ENCODE assay signal across 1 cellular context in the genomic region with DNA sequence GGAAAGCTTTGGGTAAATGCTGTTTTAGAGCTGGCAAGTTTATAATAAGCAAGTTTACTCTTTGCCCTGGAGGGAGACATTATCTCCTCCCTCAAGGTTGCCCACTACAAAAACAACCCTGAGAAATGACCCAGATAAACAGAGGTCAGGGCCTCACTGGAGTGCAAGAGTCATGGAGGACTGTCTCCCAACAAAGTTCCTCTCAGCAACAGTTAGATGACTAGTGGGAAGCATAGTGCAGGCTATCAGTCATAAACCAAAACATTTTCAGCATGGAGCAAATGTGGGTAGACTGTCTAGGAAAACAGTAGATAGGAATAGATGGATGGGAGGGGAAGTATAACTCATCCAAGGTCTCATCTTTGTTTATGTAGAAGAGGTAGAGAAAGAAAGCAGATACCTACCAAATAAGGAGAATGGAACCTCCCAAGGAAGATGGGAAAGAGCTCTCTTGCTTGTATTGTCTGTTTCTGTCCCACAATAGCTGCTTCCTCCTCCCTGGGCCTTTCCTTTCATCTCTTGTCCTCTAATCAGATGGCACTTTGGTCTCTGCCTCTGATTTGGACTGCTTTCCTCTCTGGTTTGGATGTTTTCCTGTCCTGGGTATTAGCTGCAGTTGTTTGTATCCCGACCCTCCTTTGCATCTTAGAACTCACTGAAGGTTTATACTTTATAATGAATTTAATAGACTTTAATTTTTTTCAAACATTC.
TF ChIP-seq lines count a peak whose summit lies in the region.

No MANE protein-coding gene starts in this region.

TF ChIP-seq in HepG2, 621 proteins besides CTCF, POLR2A, EP300 and RAD21 (continued from another document):
- TF ChIP-seq SKI (IDR thresholded peaks at IDR 0.05; ENCODE audit: partially characterized antibody) (no peak), ZNF567 (CRISPR knock-in tag; IDR thresholded peaks at IDR 0.05; ENCODE audit: borderline replicate concordance) (no peak), ZNF326 (CRISPR knock-in tag; IDR thresholded peaks at IDR 0.05; ENCODE audit: borderline replicate concordance) (no peak), POGZ (CRISPR knock-in tag; IDR thresholded peaks at IDR 0.05) (peak; percentile 37; the same call in 1 of the 2 replicates), DPF2 (CRISPR knock-in tag; IDR thresholded peaks at IDR 0.05; ENCODE audit: borderline replicate concordance, low read depth) (0 out of 2 replicates have a peak, but pooled peaks have one; percentile 10), SALL1 (CRISPR knock-in tag; IDR thresholded peaks at IDR 0.05) (peak; percentile 35; the same call in 1 of the 2 replicates), NR2F1 (CRISPR knock-in tag; IDR thresholded peaks at IDR 0.05) (peak in 1 of 2 experiments; percentile 41; a peak in 3 of 4 replicates), JARID2 (CRISPR knock-in tag; IDR thresholded peaks at IDR 0.05; ENCODE audit: insufficient replicate concordance) (no peak), ZMYM4 (CRISPR knock-in tag; IDR thresholded peaks at IDR 0.05) (peak; percentile 42), NFYC (CRISPR knock-in tag; IDR thresholded peaks at IDR 0.05) (no peak), TMF1 (CRISPR knock-in tag; IDR thresholded peaks at IDR 0.05; ENCODE audit: low read depth) (no peak), RXRB (CRISPR knock-in tag; IDR thresholded peaks at IDR 0.05; ENCODE audit: borderline replicate concordance) (no peak), ELF3 (CRISPR knock-in tag; IDR thresholded peaks at IDR 0.05) (peak; percentile 44; the same call in 1 of the 2 replicates), MED1 (CRISPR knock-in tag; IDR thresholded peaks at IDR 0.05) (peak; percentile 40; the same call in 1 of the 2 replicates), TCF7 (IDR thresholded peaks at IDR 0.05; ENCODE audit: low read depth) (peak; percentile 74), FOXP4 (CRISPR knock-in tag; IDR thresholded peaks at IDR 0.05) (peak; percentile 9; the same call in 1 of the 2 replicates), PHF21A (CRISPR knock-in tag; IDR thresholded peaks at IDR 0.05) (peak; percentile 20; the same call in 1 of the 2 replicates), FOXP1 (IDR thresholded peaks at IDR 0.05) (no peak), FOXP1 (CRISPR knock-in tag; IDR thresholded peaks at IDR 0.05) (peak; percentile 47; the same call in 1 of the 2 replicates), RFXANK (CRISPR knock-in tag; IDR thresholded peaks at IDR 0.05) (no peak), SOX6 (IDR thresholded peaks at IDR 0.05) (no peak), SOX6 (CRISPR knock-in tag; IDR thresholded peaks at IDR 0.05) (peak; percentile 95), TRIM22 (IDR thresholded peaks at IDR 0.05) (no peak), KDM6A (CRISPR knock-in tag; IDR thresholded peaks at IDR 0.05; ENCODE audit: low read depth) (0 out of 2 replicates have a peak, but pooled peaks have one; percentile 7), SYNCRIP (IDR thresholded peaks at IDR 0.05; ENCODE audit: insufficient read depth, low read depth, low read length) (no peak), SAP130 (CRISPR knock-in tag; IDR thresholded peaks at IDR 0.05; ENCODE audit: low read depth) (0 out of 2 replicates have a peak, but pooled peaks have one; percentile 19), PAX8 (CRISPR knock-in tag; IDR thresholded peaks at IDR 0.05; ENCODE audit: borderline replicate concordance) (no peak), ZNF746 (CRISPR knock-in tag; IDR thresholded peaks at IDR 0.05) (no peak), TCF12 (IDR thresholded peaks at IDR 0.05) (no peak), TCF12 (CRISPR knock-in tag; IDR thresholded peaks at IDR 0.05) (no peak), RARA (CRISPR knock-in tag; IDR thresholded peaks at IDR 0.05) (peak; percentile 18; the same call in 1 of the 2 replicates), FOXO1 (CRISPR knock-in tag; IDR thresholded peaks at IDR 0.05) (0 out of 2 replicates have a peak, but pooled peaks have one; percentile 26), HNF4A (CRISPR knock-in tag; IDR thresholded peaks at IDR 0.05) (peak; percentile 85), ZNF260 (CRISPR knock-in tag; IDR thresholded peaks at IDR 0.05; ENCODE audit: borderline replicate concordance, low read depth) (no peak), TCF7L2 (IDR thresholded peaks at IDR 0.05; ENCODE audit: low read depth, low read length) (peak; percentile 49; the same call in 1 of the 2 replicates), ZNF780A (CRISPR knock-in tag; IDR thresholded peaks at IDR 0.05) (no peak), ZNF710 (CRISPR knock-in tag; IDR thresholded peaks at IDR 0.05; ENCODE audit: borderline replicate concordance) (peak; percentile 76; the same call in 1 of the 2 replicates)
- TF ChIP-seq, protein P1, sequence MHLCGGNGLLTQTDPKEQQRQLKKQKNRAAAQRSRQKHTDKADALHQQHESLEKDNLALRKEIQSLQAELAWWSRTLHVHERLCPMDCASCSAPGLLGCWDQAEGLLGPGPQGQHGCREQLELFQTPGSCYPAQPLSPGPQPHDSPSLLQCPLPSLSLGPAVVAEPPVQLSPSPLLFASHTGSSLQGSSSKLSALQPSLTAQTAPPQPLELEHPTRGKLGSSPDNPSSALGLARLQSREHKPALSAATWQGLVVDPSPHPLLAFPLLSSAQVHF (CRISPR knock-in tag; IDR thresholded peaks at IDR 0.05): no peak
- TF ChIP-seq, protein P2, sequence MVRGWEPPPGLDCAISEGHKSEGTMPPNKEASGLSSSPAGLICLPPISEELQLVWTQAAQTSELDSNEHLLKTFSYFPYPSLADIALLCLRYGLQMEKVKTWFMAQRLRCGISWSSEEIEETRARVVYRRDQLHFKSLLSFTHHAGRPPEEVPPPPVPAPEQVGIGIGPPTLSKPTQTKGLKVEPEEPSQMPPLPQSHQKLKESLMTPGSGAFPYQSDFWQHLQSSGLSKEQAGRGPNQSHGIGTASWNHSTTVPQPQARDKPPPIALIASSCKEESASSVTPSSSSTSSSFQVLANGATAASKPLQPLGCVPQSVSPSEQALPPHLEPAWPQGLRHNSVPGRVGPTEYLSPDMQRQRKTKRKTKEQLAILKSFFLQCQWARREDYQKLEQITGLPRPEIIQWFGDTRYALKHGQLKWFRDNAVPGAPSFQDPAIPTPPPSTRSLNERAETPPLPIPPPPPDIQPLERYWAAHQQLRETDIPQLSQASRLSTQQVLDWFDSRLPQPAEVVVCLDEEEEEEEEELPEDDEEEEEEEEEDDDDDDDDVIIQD (CRISPR knock-in tag; IDR thresholded peaks at IDR 0.05; ENCODE audit: low read depth): peak; percentile 70; the same call in 1 of the 2 replicates
